In the genomic region with DNA sequence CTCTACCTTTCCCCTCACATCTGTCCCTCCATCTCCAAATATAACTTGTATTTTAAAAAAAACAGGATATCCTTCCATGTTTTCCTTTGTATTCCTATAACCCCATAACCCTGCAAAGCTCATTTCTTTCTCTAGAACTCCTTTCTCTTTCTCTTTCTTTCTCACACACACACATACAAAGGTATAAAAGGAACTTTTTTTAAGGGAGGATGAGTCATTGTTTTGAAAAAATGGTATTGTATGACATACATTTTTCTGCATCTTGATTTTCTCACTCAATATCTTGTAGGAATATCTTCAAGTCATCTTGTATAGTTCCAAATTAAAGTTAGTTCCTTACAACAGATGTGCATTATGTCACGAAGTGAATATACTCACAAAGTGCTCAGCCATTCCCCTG, we compare ENCODE assay signal across 2 cellular contexts.
TF ChIP-seq lines count a peak whose summit lies in the region.

No MANE protein-coding gene starts in this region.

TF ChIP-seq in HepG2, 621 proteins besides CTCF, POLR2A, EP300 and RAD21:
- no peak for TF ChIP-seq ZNF33B (CRISPR knock-in tag; IDR thresholded peaks at IDR 0.05)
- 0 out of 2 replicates have a peak, but pooled peaks have one; percentile 17 for TF ChIP-seq CREB1 (IDR thresholded peaks at IDR 0.05)
- TF ChIP-seq CREB1 (CRISPR knock-in tag; IDR thresholded peaks at IDR 0.05) = no peak

TF ChIP-seq in K562, 482 proteins besides CTCF, POLR2A, EP300 and RAD21:
- no peak for TF ChIP-seq ZBTB33 (CRISPR knock-in tag; IDR thresholded peaks at IDR 0.05)
- TF ChIP-seq, protein P1, sequence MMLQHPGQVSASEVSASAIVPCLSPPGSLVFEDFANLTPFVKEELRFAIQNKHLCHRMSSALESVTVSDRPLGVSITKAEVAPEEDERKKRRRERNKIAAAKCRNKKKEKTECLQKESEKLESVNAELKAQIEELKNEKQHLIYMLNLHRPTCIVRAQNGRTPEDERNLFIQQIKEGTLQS (IDR thresholded peaks at IDR 0.05) = peak; percentile 39; the same call in 1 of the 2 replicates
- TF ChIP-seq, protein P1 (CRISPR knock-in tag; conservative IDR thresholded peaks at IDR 0.05) = no peak
